Comparison of ENCODE assay signal across 25 cellular contexts in the genomic region with DNA sequence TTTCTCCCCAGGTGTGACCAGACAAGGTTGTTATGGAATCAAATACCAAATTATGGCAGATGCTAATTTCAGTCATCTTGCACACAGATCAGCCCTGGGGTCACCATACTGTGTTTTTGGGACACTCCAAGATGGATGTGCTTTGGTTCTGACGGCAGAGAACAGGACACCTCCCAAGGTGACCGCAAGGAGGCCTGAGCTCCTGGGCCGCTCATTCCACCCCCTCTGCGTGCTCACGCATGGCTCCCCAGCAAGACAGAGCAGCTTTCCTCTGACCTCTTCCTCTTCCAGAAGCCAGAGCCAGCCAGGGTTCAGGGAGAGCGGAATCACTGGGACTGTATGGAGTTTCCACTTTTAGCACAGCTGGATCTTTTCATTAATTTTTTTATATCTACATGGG.
"Had no signal": no experiment of that assay in that cellular context is flagged by ENCODE, and none has a peak within 500 bp of the region (broad histone marks: within the 10 kb centered on the region; RNA-seq: fewer than 3 reads in every experiment).

No MANE protein-coding gene starts in this region.

- H3K27ac Mint-ChIP-seq: dendritic cell treated with granulocyte-macrophage colony-stimulating factor and Interleukin-4, amounts not matched to agents 40 ng/mL and 50 ng/mL, for 4 days; endodermal cell; mesothelial cell of epicardium; naive B cell; stimulated activated effector memory CD8-positive, alpha-beta T cell treated with anti-CD3 and anti-CD28 coated beads, Interleukin-12 subunit alpha, Interleukin-12 subunit beta, amount 100 ng/mL, for 72 hours had no signal

- H3K36me3 Mint-ChIP-seq: mesothelial cell of epicardium; naive B cell; stimulated activated effector memory CD8-positive, alpha-beta T cell treated with anti-CD3 and anti-CD28 coated beads, Interleukin-12 subunit alpha, Interleukin-12 subunit beta, amount 100 ng/mL, for 72 hours had no signal

- H3K79me2 ChIP-seq: parathyroid adenoma had no signal

- DNase-seq: effector CD8-positive, alpha-beta T cell; endodermal cell; foreskin fibroblast; gastrocnemius medialis; kidney; mesenchymal stem cell; naive B cell; stimulated activated CD4-positive, alpha-beta T cell treated with anti-CD3 and anti-CD28 coated beads, Interleukin-2, amount 100 ng/mL, for 24 hours; stimulated activated CD4-positive, alpha-beta T cell treated with anti-CD3 and anti-CD28 coated beads, Interleukin-4, amount 100 ng/mL, for 24 hours; stimulated activated naive CD4-positive, alpha-beta T cell treated with Interleukin-2 at 50 U/mL for 16 hours; stomach; thyroid gland; trophoblast cell had no signal

- H3K9me3 Mint-ChIP-seq: dendritic cell treated with granulocyte-macrophage colony-stimulating factor and Interleukin-4, amounts not matched to agents 40 ng/mL and 50 ng/mL, for 4 days; endodermal cell; mesothelial cell of epicardium; naive B cell; stimulated activated effector memory CD8-positive, alpha-beta T cell treated with anti-CD3 and anti-CD28 coated beads, Interleukin-12 subunit alpha, Interleukin-12 subunit beta, amount 100 ng/mL, for 72 hours had no signal

- H3K27ac ChIP-seq: epithelial cell of prostate, gastrocnemius medialis, left lung, parathyroid adenoma, prostate gland, right atrium auricular region, stomach, thyroid gland, vagina had no signal

- H3K4me3 ChIP-seq: gastrocnemius medialis, left lung, mucosa of descending colon, prostate gland, right atrium auricular region, smooth muscle cell, stomach, thyroid gland, vagina had no signal

- H3K4me3 Mint-ChIP-seq: dendritic cell treated with granulocyte-macrophage colony-stimulating factor and Interleukin-4, amounts not matched to agents 40 ng/mL and 50 ng/mL, for 4 days; endodermal cell; mesothelial cell of epicardium; naive B cell; stimulated activated effector memory CD8-positive, alpha-beta T cell treated with anti-CD3 and anti-CD28 coated beads, Interleukin-12 subunit alpha, Interleukin-12 subunit beta, amount 100 ng/mL, for 72 hours had no signal

- H3K4me1 ChIP-seq: gastrocnemius medialis, left lung, parathyroid adenoma, prostate gland, right atrium auricular region, stomach, thyroid gland, vagina had no signal

- H3K4me2 ChIP-seq: smooth muscle cell had no signal

- H3K9ac ChIP-seq: parathyroid adenoma had no signal

- H3K4me1 Mint-ChIP-seq: stimulated activated effector memory CD8-positive, alpha-beta T cell treated with anti-CD3 and anti-CD28 coated beads, Interleukin-12 subunit alpha, Interleukin-12 subunit beta, amount 100 ng/mL, for 72 hours had no signal

- H3K9me3 ChIP-seq: gastrocnemius medialis, left lung, mucosa of descending colon, prostate gland, right atrium auricular region, stomach, thyroid gland, vagina had no signal

- H2AFZ ChIP-seq: parathyroid adenoma had no signal

- H3K27me3 ChIP-seq: right atrium auricular region, thyroid gland, vagina had no signal

- FAIRE-seq: colon, kidney had no signal

- H3K36me3 ChIP-seq: gastrocnemius medialis, left lung, prostate gland, right atrium auricular region, stomach, thyroid gland, vagina had no signal
